22 cellular contexts compared by ENCODE assay signal in genomic region chr1:167166703-167167100, GRCh38. TPM values are rescaled to one million over a fixed set of nuclear protein-coding genes. Genes with fewer than 3 reads are reported as not detected.
DNase-seq lines count a peak whose midpoint lies in the region; ATAC-seq and TF ChIP-seq lines count a peak whose summit lies in the region.
"Had no signal": no experiment of that assay in that cellular context is flagged by ENCODE, and none has a peak within 500 bp of the region (broad histone marks: within the 10 kb centered on the region; RNA-seq: fewer than 3 reads in every experiment).

No MANE protein-coding gene starts in this region.

- H3K27ac Mint-ChIP-seq in WTC11, result no peak overlapping the region
- H3K27ac Mint-ChIP-seq: activated naive CD4-positive, alpha-beta T cell treated with anti-CD3 and anti-CD28 coated beads for 36 hours; activated T-cell treated with anti-CD3 and anti-CD28 coated beads, Interleukin-2, amount 50 U/mL, for 72 hours; HFFc6 had no signal

- H3K27ac ChIP-seq in A673 (ENCODE audit: low read depth, low read length, poor library complexity, severe bottlenecking) (no peak overlapping the region), HUES48 (ENCODE audit: low read depth, low read length) (peak overlapping the region; percentile 93), colonic mucosa (peak overlapping the region; percentile 66), mucosa of rectum (ENCODE audit: low read depth in 2 of 2, low read length in 2 of 2) (peak overlapping the region; percentile 84 to 87)
- H3K27ac ChIP-seq: tibial artery had no signal

- peaks cover 55% of the 10 kb centered on the region for H3K4me1 Mint-ChIP-seq in WTC11

- BruUV-seq in A673 (replicated peaks; lab: Mats Ljungman, UMichigan), result no TSS peak

- H3K9me3 Mint-ChIP-seq in WTC11, result peaks cover 12% of the 10 kb centered on the region
- H3K9me3 Mint-ChIP-seq: HFFc6 had no signal

- no peak overlapping the region for H3K9ac ChIP-seq in HUES48 (ENCODE audit: low read depth, low read length)
- H3K9ac ChIP-seq in colonic mucosa (ENCODE audit: low read depth in 2 of 2, low read length in 2 of 2), result peak overlapping the region in 1 of 2 donors; percentile 30
- no peak overlapping the region for H3K9ac ChIP-seq in mucosa of rectum (ENCODE audit: low read depth in 1 of 2, low read length in 2 of 2)

- no peaks in the 10 kb centered on the region for H3K27me3 Mint-ChIP-seq in WTC11 (ENCODE audit: low read depth)

- peaks cover 4% of the 10 kb centered on the region for H3K36me3 Mint-ChIP-seq in WTC11

- ATAC-seq in HG02973 (IDR thresholded peaks at IDR 0.05; ENCODE audit: unreplicated experiment), result no peak
- ATAC-seq in WTC11, result no peak
- ATAC-seq: activated T-cell treated with anti-CD3 and anti-CD28 coated beads, Interleukin-2, amount 50 U/mL, for 72 hours; HepG2; Panc1; stimulated activated naive CD8-positive, alpha-beta T cell treated with anti-CD3 and anti-CD28 coated beads, Interleukin-15, amount 100 ng/mL, for 72 hours had no signal

- H3K4me3 Mint-ChIP-seq in WTC11, result no peak overlapping the region
- H3K4me3 Mint-ChIP-seq: activated naive CD4-positive, alpha-beta T cell treated with anti-CD3 and anti-CD28 coated beads for 36 hours; activated T-cell treated with anti-CD3 and anti-CD28 coated beads, Interleukin-2, amount 50 U/mL, for 72 hours; HFFc6; stimulated activated naive CD8-positive, alpha-beta T cell treated with anti-CD3 and anti-CD28 coated beads, Interleukin-15, amount 100 ng/mL, for 72 hours had no signal

- H3K4me3 ChIP-seq in A673 (ENCODE audit: low read depth, low read length, poor library complexity, severe bottlenecking) (no peak overlapping the region), HUES48 (ENCODE audit: low read depth, low read length) (no peak overlapping the region), colonic mucosa (no peak overlapping the region), mucosa of rectum (ENCODE audit: low read length in 2 of 2) (peak overlapping the region in 1 of 2 donors; percentile 31), BE2C (ENCODE audit: low read depth, low read length) (no peak overlapping the region)
- H3K4me3 ChIP-seq: tibial artery had no signal

- POLR2A ChIA-PET in A673 (lab: Charles Lee; ENCODE audit: low non-redundant PET), result no interaction called here
- POLR2A ChIA-PET in WTC11 (lab: Charles Lee), result interaction anchor here (1.7 kb wide), 1 partner anchor 54 kb away, joined by 22 read pairs; the partner anchor contains the start of gene POU2F1

- peak; percentile 31 for DNase-seq in A673 (ENCODE audit: low spot score)
- DNase-seq in colonic mucosa, result peak; percentile 70
- DNase-seq in BE2C, result no peak
- DNase-seq in DMS53 (lab: John Stamatoyannopoulos, UW), result no peak
- no peak for DNase-seq in WTC11 (ENCODE audit: low spot score)
- DNase-seq: activated CD4-positive, alpha-beta T cell treated with anti-CD3 and anti-CD28 coated beads for 48 hours; activated naive CD4-positive, alpha-beta T cell treated with anti-CD3 and anti-CD28 coated beads for 36 hours; activated T-cell treated with anti-CD3 and anti-CD28 coated beads, Interleukin-2, amount 50 U/mL, for 72 hours; caudate nucleus; HFFc6; NCI-H1092; NCI-H510A; stimulated activated CD4-positive, alpha-beta T cell treated with anti-CD3 and anti-CD28 coated beads, Interleukin-12 subunit alpha, Interleukin-12 subunit beta, amount 100 ng/mL, for 4 hours; stimulated activated CD4-positive, alpha-beta T cell treated with anti-CD3 and anti-CD28 coated beads, Interleukin-4, amount 100 ng/mL, for 4 hours; stimulated activated naive CD8-positive, alpha-beta T cell treated with anti-CD3 and anti-CD28 coated beads, Interleukin-15, amount 100 ng/mL, for 72 hours; T-helper 1 cell; tibial artery had no signal

- CTCF ChIA-PET in A673 (lab: Charles Lee) (no interaction called here), WTC11 (lab: Charles Lee) (interaction anchor here (0.9 to 2.8 kb wide), 5 partner anchors 19 to 108 kb away, joined by 3 to 21 read pairs (median 3); partner anchors contain the start of gene POU2F1)

- H3K9me3 ChIP-seq in A673 (ENCODE audit: low read depth, low read length, poor library complexity, severe bottlenecking) (no peaks in the 10 kb centered on the region), HUES48 (ENCODE audit: control insufficient read depth, insufficient read depth, low read length) (no peaks in the 10 kb centered on the region), colonic mucosa (no peaks in the 10 kb centered on the region), mucosa of rectum (ENCODE audit: control insufficient read depth in 2 of 2, low read length in 2 of 2) (peaks cover 0 to 4% of the 10 kb centered on the region in 2 donors), BE2C (no peaks in the 10 kb centered on the region)

- peaks cover 33% of the 10 kb centered on the region for H3K4me1 ChIP-seq in A673 (ENCODE audit: insufficient read depth, low read length, poor library complexity, severe bottlenecking)
- H3K4me1 ChIP-seq in HUES48 (ENCODE audit: control insufficient read depth, insufficient read depth, low read length), result peaks cover 44% of the 10 kb centered on the region
- peaks cover 6% of the 10 kb centered on the region for H3K4me1 ChIP-seq in colonic mucosa
- peaks cover 19 to 36% of the 10 kb centered on the region in 2 donors for H3K4me1 ChIP-seq in mucosa of rectum (ENCODE audit: control insufficient read depth in 2 of 2, insufficient read depth in 2 of 2, low read length in 2 of 2)
- peaks cover 5% of the 10 kb centered on the region for H3K4me1 ChIP-seq in BE2C
- H3K4me1 ChIP-seq: tibial artery had no signal

- TF ChIP-seq CTCF in A673 (conservative IDR thresholded peaks at IDR 0.05; ENCODE audit: low read depth, low read length) (no peak), colonic mucosa (IDR thresholded peaks at IDR 0.05) (no peak), BE2C (IDR thresholded peaks at IDR 0.05; ENCODE audit: low read depth, low read length) (no peak), WTC11 (IDR thresholded peaks at IDR 0.05) (no peak)

- intact Hi-C loops in A673 (cut with micrococcal nuclease; ENCODE audit: unreplicated experiment), result no loop called here
- intact Hi-C loops in colonic mucosa (cut with DNase I), result no loop called here

- H3K36me3 ChIP-seq in A673 (ENCODE audit: insufficient read depth, low read length, poor library complexity, severe bottlenecking) (no peaks in the 10 kb centered on the region), HUES48 (ENCODE audit: control insufficient read depth, insufficient read depth, low read length) (no peaks in the 10 kb centered on the region), colonic mucosa (no peaks in the 10 kb centered on the region), mucosa of rectum (ENCODE audit: control insufficient read depth in 2 of 2, insufficient read depth in 2 of 2, low read length in 2 of 2) (no peaks in the 10 kb centered on the region), BE2C (no peaks in the 10 kb centered on the region)
- H3K36me3 ChIP-seq: tibial artery had no signal

- H3K27me3 ChIP-seq in A673 (replicated peaks; ENCODE audit: insufficient read depth, low read depth, low read length, poor library complexity), result no peaks in the 10 kb centered on the region
- no peaks in the 10 kb centered on the region for H3K27me3 ChIP-seq in HUES48 (ENCODE audit: control insufficient read depth, insufficient read depth, low read length)
- no peaks in the 10 kb centered on the region for H3K27me3 ChIP-seq in colonic mucosa
- no peaks in the 10 kb centered on the region for H3K27me3 ChIP-seq in mucosa of rectum (ENCODE audit: control insufficient read depth in 2 of 2, insufficient read depth in 2 of 2, low read length in 2 of 2)
- no peaks in the 10 kb centered on the region for H3K27me3 ChIP-seq in BE2C

TF ChIP-seq in WTC11, 78 proteins besides CTCF, POLR2A, EP300 and RAD21 (continues in another document):
- TF ChIP-seq FOXP1 (CRISPR knock-in tag; IDR thresholded peaks at IDR 0.05; ENCODE audit: borderline replicate concordance) (no peak), AFF4 (CRISPR knock-in tag; IDR thresholded peaks at IDR 0.05; ENCODE audit: borderline replicate concordance) (no peak), NR3C1 (CRISPR knock-in tag; conservative IDR thresholded peaks at IDR 0.05; ENCODE audit: low read depth) (no peak), SP1 (CRISPR knock-in tag; conservative IDR thresholded peaks at IDR 0.05) (no peak)

RNA-seq across cellular contexts. Expression of gene POU2F1, which starts 54.0 kb away (rescaled TPM):
- total RNA-seq in A673 (2021) (25.0 and 28.3 TPM in 2 replicates), colonic mucosa (10 to 100 TPM; 16.4 to 24.4 TPM), WTC11 (2021) (51.0 to 55.0 TPM (median 51.3 TPM) in 3 replicates)
- polyA plus RNA-seq in BE2C (2012; ENCODE audit: insufficient read depth, insufficient read length, low read depth), result 4.0 TPM

Comparison
In these comparisons a context has a peak if more than half of its experiments do, and no peak if none do; other contexts are left out.
1. DNase-seq: peak in A673 (single experiment) and colonic mucosa (single experiment); none in BE2C (single experiment), DMS53 (single experiment) and WTC11 (single experiment).